8 cellular contexts compared by ENCODE assay signal in genomic region chr17:38752930-38753506, GRCh38. TPM values are rescaled to one million over a fixed set of nuclear protein-coding genes. Genes with fewer than 3 reads are reported as not detected.
DNase-seq lines count a peak whose midpoint lies in the region; ATAC-seq and TF ChIP-seq lines count a peak whose summit lies in the region.

No MANE protein-coding gene starts in this region.

- TF ChIP-seq CTCF in GM12865 (IDR thresholded peaks at IDR 0.05; ENCODE audit: insufficient read depth, low read depth, low read length, missing control alignments) (no peak), brain microvascular endothelial cell (IDR thresholded peaks at IDR 0.05; ENCODE audit: low read depth, low read length, missing control alignments) (no peak), mesothelial cell of epicardium (IDR thresholded peaks at IDR 0.05; ENCODE audit: unreplicated experiment) (no peak)

- H3K27ac Mint-ChIP-seq in mesothelial cell of epicardium: peak overlapping the region; percentile 90

- peak overlapping the region; percentile 84 for H3K4me3 ChIP-seq in GM12865 (ENCODE audit: low read depth, low read length)
- H3K4me3 ChIP-seq in brain microvascular endothelial cell (ENCODE audit: low read depth, low read length): peak overlapping the region; percentile 99

- H3K4me1 Mint-ChIP-seq in mesothelial cell of epicardium: peaks cover 31% of the 10 kb centered on the region

- peak; percentile 10 for ATAC-seq in HG03196 (IDR thresholded peaks at IDR 0.05; ENCODE audit: unreplicated experiment)

- peak overlapping the region; percentile 91 for H3K4me3 Mint-ChIP-seq in mesothelial cell of epicardium

- no peaks in the 10 kb centered on the region for H3K27me3 ChIP-seq in brain microvascular endothelial cell (replicated peaks)

- H3K36me3 Mint-ChIP-seq in mesothelial cell of epicardium: peaks cover 3% of the 10 kb centered on the region

- H3K27me3 Mint-ChIP-seq in mesothelial cell of epicardium (ENCODE audit: low read depth): no peaks in the 10 kb centered on the region

- in situ Hi-C loops in brain microvascular endothelial cell (cut with HindIII; ENCODE audit: low pct_ligation_motif_present, low sequenced_read_pairs): no loop called here

- no peak for DNase-seq in GM12865 (ENCODE audit: low read depth)
- no peak for DNase-seq in brain microvascular endothelial cell
- peak in 1 of 2 experiments; percentile 47 for DNase-seq in mesothelial cell of epicardium (ENCODE audit: low spot score in 2 of 2, unreplicated experiment in 2 of 2)
- no peak for DNase-seq in iPS-NIHi7 (ENCODE audit: extremely low spot score)
- DNase-seq in CD1c-positive myeloid dendritic cell (ENCODE audit: extremely low spot score): no peak
- no peak for DNase-seq in SW480 (ENCODE audit: low spot score)
- no peak for DNase-seq in NCI-H1694 (lab: John Stamatoyannopoulos, UW)

- peaks cover 31% of the 10 kb centered on the region for H3K36me3 ChIP-seq in brain microvascular endothelial cell (replicated peaks)

- no peaks in the 10 kb centered on the region for H3K9me3 Mint-ChIP-seq in mesothelial cell of epicardium

- peak overlapping the region; percentile 77 for H3K27ac ChIP-seq in brain microvascular endothelial cell

RNA-seq across cellular contexts. Expression of gene PSMB3, which starts 0.5 kb away (rescaled TPM):
- total RNA-seq in mesothelial cell of epicardium: 107 to 121 TPM (median 115 TPM) in 3 replicates

RNA-seq across cellular contexts. Expression of gene PCGF2, which starts 4.9 kb away (rescaled TPM):
- 83.3 to 95.8 TPM (median 91.9 TPM) in 3 replicates for total RNA-seq in mesothelial cell of epicardium

RNA-seq across cellular contexts. Expression of gene CISD3, which starts 22.9 kb away (rescaled TPM):
- total RNA-seq in mesothelial cell of epicardium: 4.6 to 5.6 TPM (median 5.1 TPM) in 3 replicates

RNA-seq across cellular contexts. Expression of gene PIP4K2B, which starts 46.3 kb away (rescaled TPM):
- 73.5 to 81.1 TPM (median 76.0 TPM) in 3 replicates for total RNA-seq in mesothelial cell of epicardium

RNA-seq across cellular contexts. Expression of gene MLLT6, which starts 47.9 kb away (rescaled TPM):
- total RNA-seq in mesothelial cell of epicardium: 171 to 184 TPM (median 178 TPM) in 3 replicates
